In the genomic region with DNA sequence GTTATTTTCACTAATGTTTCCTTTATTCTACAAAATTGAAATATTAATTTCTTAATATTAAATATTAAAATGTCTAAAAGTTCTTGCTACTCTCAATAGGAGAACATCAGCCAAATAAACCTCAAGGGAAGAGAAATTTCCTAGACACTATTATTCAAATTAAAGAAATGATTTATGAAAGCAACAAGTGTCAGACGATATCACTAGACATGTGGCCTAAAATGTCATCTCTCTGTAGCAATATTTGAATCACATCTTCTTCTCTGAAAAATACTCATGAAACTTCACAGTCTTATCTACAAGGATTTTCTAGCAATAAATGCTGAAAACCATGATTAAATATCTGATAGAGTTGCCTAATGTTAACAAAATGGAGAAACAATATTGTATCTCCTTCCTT, we compare ENCODE assay signal across 18 cellular contexts.
DNase-seq lines count a peak whose midpoint lies in the region; TF ChIP-seq lines count a peak whose summit lies in the region.
"Had no signal": no experiment of that assay in that cellular context is flagged by ENCODE, and none has a peak within 500 bp of the region (broad histone marks: within the 10 kb centered on the region; RNA-seq: fewer than 3 reads in every experiment).

No MANE protein-coding gene starts in this region.

- H3K27ac Mint-ChIP-seq in T-helper 2 cell treated with Interferon-gamma antibody and Interleukin-4, amounts not matched to agents 5 μg/mL and 100 μg/mL, for 36 hours: no peak overlapping the region
- peak overlapping the region in 1 of 3 experiments; percentile 31 for H3K27ac Mint-ChIP-seq in nephron

- TF ChIP-seq CTCF in nephron (IDR thresholded peaks at IDR 0.05; ENCODE audit: unreplicated experiment in 3 of 3) (no peak), GM13977 (IDR thresholded peaks at IDR 0.05; ENCODE audit: extremely low read depth, insufficient read depth, missing control alignments) (no peak)

- no peak overlapping the region for H3K9ac ChIP-seq in BLaER1 treated with 17β-estradiol and CSF1 and Interleukin-3, amounts not matched to agents 10 nM and 100 nM
- peak overlapping the region; percentile 95 for H3K9ac ChIP-seq in SK-N-MC (ENCODE audit: insufficient read length)

- peak overlapping the region; percentile 56 to 82 (median 76); a peak in 21 of 22 replicates for H3K4me2 ChIP-seq in BLaER1 treated with 17β-estradiol and CSF1 and Interleukin-3, amounts not matched to agents 10 nM and 100 nM

- no peak for DNase-seq in T-helper 2 cell treated with Interferon-gamma antibody and Interleukin-4, amounts not matched to agents 5 μg/mL and 100 μg/mL, for 36 hours (ENCODE audit: low spot score)
- DNase-seq in T-helper 2 cell (no peak), SK-N-MC (ENCODE audit: low read depth, low spot score) (no peak), SHP77 treated with DMSO at 0.1 percent for 48 hours (lab: John Stamatoyannopoulos, UW) (no peak), GM13977 (ENCODE audit: low spot score) (no peak), SHP77 (lab: John Stamatoyannopoulos, UW) (no peak)
- DNase-seq: activated CD8-positive, alpha-beta memory T cell treated with anti-CD3 and anti-CD28 coated beads for 24 hours; activated effector memory CD4-positive, alpha-beta T cell treated with Interleukin-2 at 50 U/mL for 16 hours; amygdala; dorsolateral prefrontal cortex; IMR-90; mucosa of descending colon; Right ventricle myocardium superior; stimulated activated CD4-positive, alpha-beta T cell treated with anti-CD3 and anti-CD28 coated beads, Interleukin-4, amount 100 ng/mL, for 1 hour; upper lobe of right lung had no signal

- no peaks in the 10 kb centered on the region for H3K27me3 Mint-ChIP-seq in T-helper 2 cell treated with Interferon-gamma antibody and Interleukin-4, amounts not matched to agents 5 μg/mL and 100 μg/mL, for 36 hours (ENCODE audit: low read depth)
- no peaks in the 10 kb centered on the region for H3K27me3 Mint-ChIP-seq in nephron (ENCODE audit: low read depth)
- H3K27me3 Mint-ChIP-seq: B cell had no signal

- in situ Hi-C loops in GM13977 (cut with MboI; ENCODE audit: low pct_unique_long_range_greater_than_20kb, low sequenced_read_pairs, unreplicated experiment): no loop called here

- peak overlapping the region in 5 of 11 experiments; percentile 38 to 71 (median 64); a peak in 3 of 22 replicates for H3K27ac ChIP-seq in BLaER1 treated with 17β-estradiol and CSF1 and Interleukin-3, amounts not matched to agents 10 nM and 100 nM
- H3K27ac ChIP-seq in SK-N-MC: peak overlapping the region; percentile 96
- H3K27ac ChIP-seq: dorsolateral prefrontal cortex, upper lobe of right lung had no signal

- peaks cover 35% of the 10 kb centered on the region for H3K4me1 Mint-ChIP-seq in T-helper 2 cell treated with Interferon-gamma antibody and Interleukin-4, amounts not matched to agents 5 μg/mL and 100 μg/mL, for 36 hours (ENCODE audit: low read depth)
- H3K4me1 Mint-ChIP-seq in nephron: peaks cover 44% of the 10 kb centered on the region

- H3K4me1 ChIP-seq in BLaER1 treated with 17β-estradiol and CSF1 and Interleukin-3, amounts not matched to agents 10 nM and 100 nM: peaks cover 32 to 49% (median 38%) of the 10 kb centered on the region in 10 experiments

- no peaks in the 10 kb centered on the region for H3K9me3 ChIP-seq in BLaER1 treated with 17β-estradiol and CSF1 and Interleukin-3, amounts not matched to agents 10 nM and 100 nM (replicated peaks in 1 of 11)
- no peaks in the 10 kb centered on the region for H3K9me3 ChIP-seq in SK-N-MC (ENCODE audit: low read depth, low read length)
- H3K9me3 ChIP-seq: mucosa of descending colon, upper lobe of right lung had no signal

- H4K20me1 ChIP-seq in BLaER1 treated with 17β-estradiol and CSF1 and Interleukin-3, amounts not matched to agents 10 nM and 100 nM: peaks cover 19 to 23% (median 21%) of the 10 kb centered on the region in 11 experiments

- H3K36me3 ChIP-seq in BLaER1 treated with 17β-estradiol and CSF1 and Interleukin-3, amounts not matched to agents 10 nM and 100 nM: peaks cover 0 to 19% (median 16%) of the 10 kb centered on the region in 11 experiments; a peak in 16 of 22 replicates
- peaks cover 20% of the 10 kb centered on the region for H3K36me3 ChIP-seq in SK-N-MC (ENCODE audit: insufficient read depth, low read length)
- H3K36me3 ChIP-seq: upper lobe of right lung had no signal

- no peaks in the 10 kb centered on the region for H3K27me3 ChIP-seq in BLaER1 treated with 17β-estradiol and CSF1 and Interleukin-3, amounts not matched to agents 10 nM and 100 nM
- H3K27me3 ChIP-seq: dorsolateral prefrontal cortex, upper lobe of right lung had no signal

- no peak overlapping the region for H3K4me3 ChIP-seq in BLaER1 treated with 17β-estradiol and CSF1 and Interleukin-3, amounts not matched to agents 10 nM and 100 nM
- H3K4me3 ChIP-seq in SK-N-MC: no peak overlapping the region
- H3K4me3 ChIP-seq: dorsolateral prefrontal cortex, mucosa of descending colon, upper lobe of right lung had no signal

- peaks cover 21% of the 10 kb centered on the region for H3K36me3 Mint-ChIP-seq in T-helper 2 cell treated with Interferon-gamma antibody and Interleukin-4, amounts not matched to agents 5 μg/mL and 100 μg/mL, for 36 hours (ENCODE audit: low read depth)
- peaks cover 5% of the 10 kb centered on the region for H3K36me3 Mint-ChIP-seq in nephron (ENCODE audit: low read depth)

- H3K9me3 Mint-ChIP-seq in T-helper 2 cell treated with Interferon-gamma antibody and Interleukin-4, amounts not matched to agents 5 μg/mL and 100 μg/mL, for 36 hours: no peaks in the 10 kb centered on the region
- H3K9me3 Mint-ChIP-seq in nephron: no peaks in the 10 kb centered on the region

- H3K4me3 Mint-ChIP-seq in T-helper 2 cell treated with Interferon-gamma antibody and Interleukin-4, amounts not matched to agents 5 μg/mL and 100 μg/mL, for 36 hours: peak overlapping the region; percentile 2
- H3K4me3 Mint-ChIP-seq in nephron: peak overlapping the region in 2 of 3 experiments; percentile 45 to 67
